Comparison of ENCODE assay signal across 1 cellular context in the genomic region with DNA sequence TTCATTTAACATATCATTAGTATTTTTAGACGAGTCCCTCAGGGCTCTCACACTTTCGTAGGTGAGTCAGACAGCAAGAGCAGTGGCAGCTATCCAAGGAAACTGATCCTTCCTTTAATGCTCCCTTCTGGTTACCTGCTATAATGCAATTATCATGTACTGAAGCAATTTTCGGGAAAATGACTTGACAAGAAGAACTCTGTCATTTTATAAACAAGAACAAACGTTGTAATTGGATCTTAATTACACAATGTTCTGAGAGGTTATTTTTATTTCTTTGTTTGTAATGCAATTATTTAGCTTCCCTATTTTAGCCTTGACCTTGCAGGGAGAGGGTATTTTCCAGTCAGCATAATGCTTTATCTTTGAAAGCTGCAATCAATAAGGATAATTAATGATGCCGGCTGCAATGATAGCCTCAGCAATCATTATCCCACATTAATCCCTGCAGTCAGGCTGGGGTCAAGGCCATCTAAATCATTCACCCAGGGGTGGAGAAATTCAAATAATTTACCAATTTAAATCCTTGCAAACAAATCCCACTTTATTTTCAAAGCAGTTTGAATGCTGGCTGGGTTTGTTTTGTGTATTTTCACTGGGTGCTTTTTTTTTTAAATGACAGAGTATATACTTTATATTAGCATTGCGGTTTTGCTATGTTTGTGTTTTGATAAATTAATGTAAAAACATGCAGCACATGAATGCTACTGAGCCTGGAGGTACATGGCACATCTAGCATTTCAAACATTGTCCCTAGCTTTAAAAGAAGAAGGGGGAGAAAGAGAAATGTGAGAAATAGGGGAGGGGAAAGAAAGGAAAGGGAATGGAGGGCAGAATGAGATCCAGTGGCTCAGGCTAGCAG.
A peak's percentile ranks its signal among the peaks of the same experiment; 100 is the strongest.
TF ChIP-seq lines count a peak whose summit lies in the region.

No MANE protein-coding gene starts in this region.

TF ChIP-seq in HEK293, 187 proteins besides CTCF, POLR2A, EP300 and RAD21 (continued from another document):
- TF ChIP-seq ZNF777 (tag by site-specific recombination; IDR thresholded peaks at IDR 0.05; ENCODE audit: borderline replicate concordance) = no peak
- no peak for TF ChIP-seq ZSCAN23 (tag by site-specific recombination; IDR thresholded peaks at IDR 0.05)
- no peak for TF ChIP-seq ZNF510 (tag by site-specific recombination; IDR thresholded peaks at IDR 0.05; ENCODE audit: insufficient replicate concordance)
- TF ChIP-seq SP3 (tag by site-specific recombination; IDR thresholded peaks at IDR 0.05) = 0 out of 2 replicates have a peak, but pooled peaks have one; percentile 17
- peak; percentile 96 for TF ChIP-seq SP7 (tag by site-specific recombination; IDR thresholded peaks at IDR 0.05)
- no peak for TF ChIP-seq ZBTB20 (tag by site-specific recombination; IDR thresholded peaks at IDR 0.05)
- no peak for TF ChIP-seq ZIC2 (tag by site-specific recombination; IDR thresholded peaks at IDR 0.05)
- no peak for TF ChIP-seq ZBTB10 (tag by site-specific recombination; IDR thresholded peaks at IDR 0.05)
